ENCODE assay signal across 15 cellular contexts in the genomic region with DNA sequence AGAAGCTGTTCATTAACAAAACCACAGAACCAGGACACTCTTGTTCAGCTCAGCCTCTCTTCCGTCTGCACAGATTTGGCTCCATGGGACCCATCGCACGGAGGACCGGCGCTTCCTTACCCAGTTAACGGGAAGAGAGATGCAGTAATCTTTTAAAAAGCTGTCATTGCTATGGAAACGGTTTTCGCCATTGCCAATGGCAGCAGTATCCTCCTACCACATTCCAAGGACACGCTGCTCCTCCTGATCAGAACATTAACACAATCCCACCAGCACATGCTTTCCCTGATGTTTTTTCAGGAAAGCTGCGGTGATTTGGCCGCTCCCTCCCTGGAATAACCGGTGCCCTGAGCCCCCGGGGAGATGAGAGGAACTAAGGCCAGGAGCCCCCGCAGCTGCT. TPM values are rescaled to one million over a fixed set of nuclear protein-coding genes. Genes with fewer than 3 reads are reported as not detected.
DNase-seq lines count a peak whose midpoint lies in the region; ATAC-seq and TF ChIP-seq lines count a peak whose summit lies in the region.
"Had no signal": no experiment of that assay in that cellular context is flagged by ENCODE, and none has a peak within 500 bp of the region (broad histone marks: within the 10 kb centered on the region; RNA-seq: fewer than 3 reads in every experiment).

No MANE protein-coding gene starts in this region.

- no peaks in the 10 kb centered on the region for H3K4me1 ChIP-seq in prostate gland (replicated peaks)
- H3K4me1 ChIP-seq: foreskin keratinocyte, parathyroid adenoma, upper lobe of right lung had no signal

- H3K4me3 ChIP-seq in AG10803 (ENCODE audit: low read length), result no peak overlapping the region
- no peak overlapping the region for H3K4me3 ChIP-seq in prostate gland
- H3K4me3 ChIP-seq: upper lobe of right lung had no signal

- 46% methylated on average over 14 of the region's 14 CpGs for WGBS in prostate gland

- peak overlapping the region; percentile 72 for H3K27ac ChIP-seq in VCaP
- peak overlapping the region; percentile 13 to 33 for H3K27ac ChIP-seq in prostate gland
- H3K27ac ChIP-seq: foreskin keratinocyte, parathyroid adenoma, upper lobe of right lung had no signal

- intact Hi-C loops in left cardiac atrium (cut with DNase I), result no loop called here
- intact Hi-C loops in prostate gland (cut with DNase I), result no loop called here

- H3K36me3 ChIP-seq in prostate gland, result no peaks in the 10 kb centered on the region
- H3K36me3 ChIP-seq: upper lobe of right lung had no signal

- TF ChIP-seq POLR2A in prostate gland (IDR thresholded peaks at IDR 0.05), result no peak

- no peaks in the 10 kb centered on the region for H3K9me3 ChIP-seq in prostate gland
- H3K9me3 ChIP-seq: upper lobe of right lung had no signal

- peak; percentile 19 to 40 for ATAC-seq in left cardiac atrium
- ATAC-seq: foreskin keratinocyte, upper lobe of right lung had no signal

- H3K27me3 ChIP-seq in prostate gland (replicated peaks; ENCODE audit: insufficient read depth), result no peaks in the 10 kb centered on the region

- DNase-seq in AG10803 (ENCODE audit: low read depth) (peak; percentile 21), left cardiac atrium (no peak), prostate gland (ENCODE audit: low spot score) (no peak), GF-D8 (lab: John Stamatoyannopoulos, UW) (no peak), NCI-H1417 treated with DMSO at 0.1 percent for 48 hours (lab: John Stamatoyannopoulos, UW) (no peak), A172 (ENCODE audit: low spot score) (no peak)
- DNase-seq in activated CD4-positive, alpha-beta T cell treated with anti-CD3 and anti-CD28 coated beads for 4 hours, result no peak
- DNase-seq: foreskin keratinocyte, GOT3, mesenchymal stem cell, NCI-H1092 treated with DMSO at 0.1 percent for 48 hours, NCI-H446, upper lobe of right lung had no signal

- TF ChIP-seq CTCF in AG10803 (conservative IDR thresholded peaks at IDR 0.05; ENCODE audit: low read length) (no peak), VCaP (conservative IDR thresholded peaks at IDR 0.05) (no peak), prostate gland (IDR thresholded peaks at IDR 0.05) (no peak)

RNA-seq across cellular contexts. Expression of gene BNIP5, which starts 2.8 kb away (rescaled TPM):
- total RNA-seq in left cardiac atrium, result not detected
- under 1 TPM in 1 of 2 donors, not detected in 1; 0.34 TPM for total RNA-seq in prostate gland
- total RNA-seq in A172 (2014; rRNA removed; shearing (Covaris generic)), result not detected in 2 replicates
- total RNA-seq: foreskin keratinocyte, upper lobe of right lung had no signal

RNA-seq across cellular contexts. Expression of gene ETV7, which starts 53.6 kb away (rescaled TPM):
- under 1 TPM; 0.47 to 0.63 TPM for total RNA-seq in left cardiac atrium
- total RNA-seq in prostate gland, result 1 to 10 TPM in 1 of 2 donors, under 1 TPM in 1; 0.74 to 1.8 TPM
- 0.24 TPM in 1 of 2 replicates, not detected in the other for total RNA-seq in A172 (2014; rRNA removed; shearing (Covaris generic))
